19 cellular contexts compared by ENCODE assay signal in the genomic region with DNA sequence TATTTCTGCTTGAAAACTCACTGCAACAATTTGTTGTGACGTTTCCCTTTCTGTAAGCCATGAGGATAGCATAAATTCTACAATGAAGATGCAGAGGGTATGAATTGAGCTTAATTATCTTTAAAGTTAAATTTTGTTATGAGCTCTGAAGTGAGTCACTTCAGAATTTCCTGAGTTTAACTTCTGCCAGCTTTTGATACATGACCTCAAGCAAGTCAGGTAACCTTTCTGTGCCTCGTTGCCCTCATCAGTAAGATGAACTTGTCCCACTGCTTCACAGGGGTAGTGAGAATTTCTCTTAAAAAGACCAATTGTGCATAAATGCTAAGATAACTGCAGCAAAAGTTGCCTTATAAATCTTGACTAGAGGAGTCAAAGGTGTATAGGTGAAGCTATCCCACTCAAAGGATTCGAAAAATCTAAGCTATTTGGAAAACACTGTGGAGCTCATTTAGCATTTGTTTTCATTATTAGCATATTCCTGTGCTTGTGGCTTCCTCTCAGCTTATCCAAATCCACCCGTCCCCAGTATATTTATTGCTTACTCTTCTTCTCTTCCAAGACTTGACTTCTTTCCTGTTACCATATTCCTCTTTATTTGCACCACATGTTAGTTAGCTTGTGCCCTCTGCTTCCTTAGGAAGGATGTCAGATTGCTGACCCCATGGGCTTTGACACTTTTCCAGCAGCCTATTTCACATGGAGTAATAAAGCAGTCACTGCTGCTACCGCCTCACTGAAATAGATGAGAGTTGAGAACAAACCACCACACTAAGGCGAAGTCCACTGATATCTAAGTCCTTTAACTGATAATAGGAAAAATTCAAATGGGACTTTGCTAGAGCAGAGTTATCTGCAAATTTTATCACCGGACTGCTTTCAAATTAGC.
A peak's percentile ranks its signal among the peaks of the same experiment; 100 is the strongest.
DNase-seq lines count a peak whose midpoint lies in the region; ATAC-seq and TF ChIP-seq lines count a peak whose summit lies in the region.
"Had no signal": no experiment of that assay in that cellular context is flagged by ENCODE, and none has a peak within 500 bp of the region (broad histone marks: within the 10 kb centered on the region; RNA-seq: fewer than 3 reads in every experiment).

No MANE protein-coding gene starts in this region.

- H3K27ac ChIP-seq in hepatocyte: no peak overlapping the region
- H3K27ac ChIP-seq: C4-2B, HL-60 had no signal

- no peaks in the 10 kb centered on the region for H3K79me2 ChIP-seq in hepatocyte

- H3K27me3 ChIP-seq in hepatocyte: no peaks in the 10 kb centered on the region
- H3K27me3 ChIP-seq: MG63 had no signal

- no peaks in the 10 kb centered on the region for H4K20me1 ChIP-seq in hepatocyte (ENCODE audit: insufficient read depth, poor library complexity, severe bottlenecking)

- DNase-seq in cerebellar cortex (ENCODE audit: low spot score): peak; percentile 77
- DNase-seq in hepatocyte (ENCODE audit: low spot score): peak; percentile 19
- DNase-seq in lung microvascular endothelial cell (ENCODE audit: low read depth in 2 of 2): peak; percentile 54 to 87
- DNase-seq in T-helper 1 cell: no peak
- no peak for DNase-seq in A172 (ENCODE audit: low spot score)
- no peak for DNase-seq in NK-92 (lab: John Stamatoyannopoulos, UW; ENCODE audit: unreplicated experiment)
- DNase-seq: AML-193, Kasumi-1, MG63, NCI-H1048, NCI-H1436, NCI-H2029, NCI-H524 treated with DMSO at 0.1 percent for 48 hours, PC-3, RPMI8226 had no signal

- H2AFZ ChIP-seq in hepatocyte: no peak overlapping the region

- no peaks in the 10 kb centered on the region for H3K4me1 ChIP-seq in hepatocyte (ENCODE audit: insufficient read depth)
- H3K4me1 ChIP-seq: HAP-1 had no signal

- H3K4me2 ChIP-seq in hepatocyte: no peak overlapping the region

- no peaks in the 10 kb centered on the region for H3K36me3 ChIP-seq in hepatocyte (replicated peaks; ENCODE audit: insufficient read depth, low read depth)
- H3K36me3 ChIP-seq: HAP-1, MG63 had no signal

- no peaks in the 10 kb centered on the region for H3K9me2 ChIP-seq in hepatocyte (replicated peaks; ENCODE audit: insufficient read depth)

- no peak for ATAC-seq in HG02642 (IDR thresholded peaks at IDR 0.05; ENCODE audit: poor library complexity, unreplicated experiment)
- ATAC-seq: PC-3 had no signal

- no peak overlapping the region for H3K4me3 ChIP-seq in hepatocyte
- H3K4me3 ChIP-seq: HAP-1, MG63 had no signal

- no peaks in the 10 kb centered on the region for H3K9me3 ChIP-seq in hepatocyte (ENCODE audit: low read depth)
- H3K9me3 ChIP-seq: MG63 had no signal

- 48% methylated on average over 7 of the region's 7 CpGs for WGBS in hepatocyte (ENCODE audit: low lambda C conversion rate, missing lambda C conversion rate)

- no peak for TF ChIP-seq CTCF in hepatocyte (IDR thresholded peaks at IDR 0.05; ENCODE audit: poor library complexity)

Comparison
In these comparisons a context has a peak if more than half of its experiments do, and no peak if none do; other contexts are left out.
1. DNase-seq: peak in cerebellar cortex (single experiment), hepatocyte (single experiment) and lung microvascular endothelial cell (2 of 2); none in T-helper 1 cell (0 of 5), A172 (single experiment) and NK-92 (single experiment).